In the genomic region with DNA sequence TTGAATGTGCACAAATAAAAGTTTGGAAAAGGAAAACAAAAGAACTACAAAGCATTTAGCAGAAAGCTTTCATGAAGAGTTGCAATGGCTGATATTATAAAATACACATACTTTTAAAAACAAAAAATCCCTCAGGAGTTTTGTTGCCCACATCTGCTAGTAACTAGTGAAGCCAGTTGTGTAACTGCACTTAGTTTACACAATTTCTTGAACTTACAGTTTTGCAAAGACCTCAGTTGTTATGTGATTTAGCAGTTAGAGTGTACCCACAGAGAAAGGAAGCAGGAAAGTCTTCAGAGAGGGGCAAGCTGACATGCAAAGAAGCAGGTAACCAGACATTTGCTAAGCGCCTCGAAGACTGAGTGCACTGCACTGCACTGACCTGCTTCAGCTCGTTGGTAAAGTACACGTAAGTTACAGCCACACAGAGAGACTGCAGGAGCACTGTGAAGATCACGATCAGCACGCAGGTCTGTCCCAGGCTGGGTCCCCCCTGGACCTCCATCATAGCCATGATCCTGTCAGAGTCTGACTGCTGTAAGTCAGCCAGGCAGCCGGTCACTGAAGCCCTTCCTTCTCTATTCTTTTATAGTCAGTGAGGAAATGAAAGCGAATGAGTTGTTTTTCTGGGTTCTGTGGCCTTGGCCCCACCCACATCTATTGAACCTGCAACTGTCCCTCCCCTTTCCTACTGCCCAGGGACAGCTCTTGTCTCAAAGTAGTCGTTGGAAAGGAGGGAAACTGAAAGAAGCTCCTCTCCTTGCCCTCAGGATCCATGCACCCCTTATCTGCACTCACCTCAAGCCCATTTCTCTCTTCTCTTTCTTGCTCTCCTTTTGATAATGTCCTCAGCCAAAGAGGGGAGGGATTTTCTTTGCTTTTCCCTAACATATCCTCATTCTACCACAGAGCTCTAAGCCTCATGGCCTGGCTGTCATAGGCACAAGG, we compare ENCODE assay signal across 1 cellular context.
A peak's percentile ranks its signal among the peaks of the same experiment; 100 is the strongest.
TF ChIP-seq lines count a peak whose summit lies in the region.

A gene (minus strand): TSS at position 560 of the 948 bp plus-strand sequence. CDS start 46 bp downstream, at position 514.

TF ChIP-seq in HepG2, 621 proteins besides CTCF, POLR2A, EP300 and RAD21 (continued from another document and continues in another):
- TF ChIP-seq, protein P1, sequence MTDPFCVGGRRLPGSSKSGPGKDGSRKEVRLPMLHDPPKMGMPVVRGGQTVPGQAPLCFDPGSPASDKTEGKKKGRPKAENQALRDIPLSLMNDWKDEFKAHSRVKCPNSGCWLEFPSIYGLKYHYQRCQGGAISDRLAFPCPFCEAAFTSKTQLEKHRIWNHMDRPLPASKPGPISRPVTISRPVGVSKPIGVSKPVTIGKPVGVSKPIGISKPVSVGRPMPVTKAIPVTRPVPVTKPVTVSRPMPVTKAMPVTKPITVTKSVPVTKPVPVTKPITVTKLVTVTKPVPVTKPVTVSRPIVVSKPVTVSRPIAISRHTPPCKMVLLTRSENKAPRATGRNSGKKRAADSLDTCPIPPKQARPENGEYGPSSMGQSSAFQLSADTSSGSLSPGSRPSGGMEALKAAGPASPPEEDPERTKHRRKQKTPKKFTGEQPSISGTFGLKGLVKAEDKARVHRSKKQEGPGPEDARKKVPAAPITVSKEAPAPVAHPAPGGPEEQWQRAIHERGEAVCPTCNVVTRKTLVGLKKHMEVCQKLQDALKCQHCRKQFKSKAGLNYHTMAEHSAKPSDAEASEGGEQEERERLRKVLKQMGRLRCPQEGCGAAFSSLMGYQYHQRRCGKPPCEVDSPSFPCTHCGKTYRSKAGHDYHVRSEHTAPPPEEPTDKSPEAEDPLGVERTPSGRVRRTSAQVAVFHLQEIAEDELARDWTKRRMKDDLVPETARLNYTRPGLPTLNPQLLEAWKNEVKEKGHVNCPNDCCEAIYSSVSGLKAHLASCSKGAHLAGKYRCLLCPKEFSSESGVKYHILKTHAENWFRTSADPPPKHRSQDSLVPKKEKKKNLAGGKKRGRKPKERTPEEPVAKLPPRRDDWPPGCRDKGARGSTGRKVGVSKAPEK (CRISPR knock-in tag; IDR thresholded peaks at IDR 0.05; ENCODE audit: borderline replicate concordance), result peak; percentile 88; the same call in 1 of the 2 replicates
- no peak for TF ChIP-seq ZMAT3 (CRISPR knock-in tag; conservative IDR thresholded peaks at IDR 0.05)
- peak; percentile 31; the same call in 1 of the 2 replicates for TF ChIP-seq ARHGAP35 (CRISPR knock-in tag; IDR thresholded peaks at IDR 0.05; ENCODE audit: borderline replicate concordance)
- no peak for TF ChIP-seq NFE2L2 (IDR thresholded peaks at IDR 0.05; ENCODE audit: low read length)
- TF ChIP-seq NONO (IDR thresholded peaks at IDR 0.05), result no peak
- 0 out of 2 replicates have a peak, but pooled peaks have one; percentile 38 for TF ChIP-seq NONO (CRISPR knock-in tag; conservative IDR thresholded peaks at IDR 0.05)
- TF ChIP-seq, protein P2, sequence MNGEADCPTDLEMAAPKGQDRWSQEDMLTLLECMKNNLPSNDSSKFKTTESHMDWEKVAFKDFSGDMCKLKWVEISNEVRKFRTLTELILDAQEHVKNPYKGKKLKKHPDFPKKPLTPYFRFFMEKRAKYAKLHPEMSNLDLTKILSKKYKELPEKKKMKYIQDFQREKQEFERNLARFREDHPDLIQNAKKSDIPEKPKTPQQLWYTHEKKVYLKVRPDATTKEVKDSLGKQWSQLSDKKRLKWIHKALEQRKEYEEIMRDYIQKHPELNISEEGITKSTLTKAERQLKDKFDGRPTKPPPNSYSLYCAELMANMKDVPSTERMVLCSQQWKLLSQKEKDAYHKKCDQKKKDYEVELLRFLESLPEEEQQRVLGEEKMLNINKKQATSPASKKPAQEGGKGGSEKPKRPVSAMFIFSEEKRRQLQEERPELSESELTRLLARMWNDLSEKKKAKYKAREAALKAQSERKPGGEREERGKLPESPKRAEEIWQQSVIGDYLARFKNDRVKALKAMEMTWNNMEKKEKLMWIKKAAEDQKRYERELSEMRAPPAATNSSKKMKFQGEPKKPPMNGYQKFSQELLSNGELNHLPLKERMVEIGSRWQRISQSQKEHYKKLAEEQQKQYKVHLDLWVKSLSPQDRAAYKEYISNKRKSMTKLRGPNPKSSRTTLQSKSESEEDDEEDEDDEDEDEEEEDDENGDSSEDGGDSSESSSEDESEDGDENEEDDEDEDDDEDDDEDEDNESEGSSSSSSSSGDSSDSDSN (CRISPR knock-in tag; IDR thresholded peaks at IDR 0.05), result 0 out of 2 replicates have a peak, but pooled peaks have one; percentile 31
- TF ChIP-seq, protein P3, sequence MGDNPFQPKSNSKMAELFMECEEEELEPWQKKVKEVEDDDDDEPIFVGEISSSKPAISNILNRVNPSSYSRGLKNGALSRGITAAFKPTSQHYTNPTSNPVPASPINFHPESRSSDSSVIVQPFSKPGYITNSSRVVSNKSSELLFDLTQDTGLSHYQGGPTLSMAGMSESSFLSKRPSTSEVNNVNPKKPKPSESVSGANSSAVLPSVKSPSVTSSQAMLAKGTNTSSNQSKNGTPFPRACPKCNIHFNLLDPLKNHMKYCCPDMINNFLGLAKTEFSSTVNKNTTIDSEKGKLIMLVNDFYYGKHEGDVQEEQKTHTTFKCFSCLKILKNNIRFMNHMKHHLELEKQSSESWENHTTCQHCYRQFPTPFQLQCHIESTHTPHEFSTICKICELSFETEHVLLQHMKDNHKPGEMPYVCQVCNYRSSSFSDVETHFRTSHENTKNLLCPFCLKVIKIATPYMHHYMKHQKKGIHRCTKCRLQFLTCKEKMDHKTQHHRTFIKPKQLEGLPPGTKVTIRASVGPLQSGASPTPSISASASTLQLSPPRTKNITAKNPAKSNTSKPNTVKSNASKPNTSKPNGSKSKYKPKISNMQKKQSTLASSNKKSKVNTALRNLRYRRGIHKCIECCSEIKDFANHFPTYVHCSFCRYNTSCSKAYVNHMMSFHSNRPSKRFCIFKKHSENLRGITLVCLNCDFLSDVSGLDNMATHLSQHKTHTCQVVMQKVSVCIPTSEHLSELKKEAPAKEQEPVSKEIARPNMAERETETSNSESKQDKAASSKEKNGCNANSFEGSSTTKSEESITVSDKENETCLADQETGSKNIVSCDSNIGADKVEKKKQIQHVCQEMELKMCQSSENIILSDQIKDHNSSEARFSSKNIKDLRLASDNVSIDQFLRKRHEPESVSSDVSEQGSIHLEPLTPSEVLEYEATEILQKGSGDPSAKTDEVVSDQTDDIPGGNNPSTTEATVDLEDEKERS (CRISPR knock-in tag; IDR thresholded peaks at IDR 0.05), result peak; percentile 68; the same call in 1 of the 2 replicates
- 0 out of 2 replicates have a peak, but pooled peaks have one; percentile 30 for TF ChIP-seq ZNF232 (CRISPR knock-in tag; IDR thresholded peaks at IDR 0.05; ENCODE audit: borderline replicate concordance)
- TF ChIP-seq SMAD1 (CRISPR knock-in tag; IDR thresholded peaks at IDR 0.05; ENCODE audit: borderline replicate concordance, low read depth), result 0 out of 2 replicates have a peak, but pooled peaks have one; percentile 30
- TF ChIP-seq, protein P4, sequence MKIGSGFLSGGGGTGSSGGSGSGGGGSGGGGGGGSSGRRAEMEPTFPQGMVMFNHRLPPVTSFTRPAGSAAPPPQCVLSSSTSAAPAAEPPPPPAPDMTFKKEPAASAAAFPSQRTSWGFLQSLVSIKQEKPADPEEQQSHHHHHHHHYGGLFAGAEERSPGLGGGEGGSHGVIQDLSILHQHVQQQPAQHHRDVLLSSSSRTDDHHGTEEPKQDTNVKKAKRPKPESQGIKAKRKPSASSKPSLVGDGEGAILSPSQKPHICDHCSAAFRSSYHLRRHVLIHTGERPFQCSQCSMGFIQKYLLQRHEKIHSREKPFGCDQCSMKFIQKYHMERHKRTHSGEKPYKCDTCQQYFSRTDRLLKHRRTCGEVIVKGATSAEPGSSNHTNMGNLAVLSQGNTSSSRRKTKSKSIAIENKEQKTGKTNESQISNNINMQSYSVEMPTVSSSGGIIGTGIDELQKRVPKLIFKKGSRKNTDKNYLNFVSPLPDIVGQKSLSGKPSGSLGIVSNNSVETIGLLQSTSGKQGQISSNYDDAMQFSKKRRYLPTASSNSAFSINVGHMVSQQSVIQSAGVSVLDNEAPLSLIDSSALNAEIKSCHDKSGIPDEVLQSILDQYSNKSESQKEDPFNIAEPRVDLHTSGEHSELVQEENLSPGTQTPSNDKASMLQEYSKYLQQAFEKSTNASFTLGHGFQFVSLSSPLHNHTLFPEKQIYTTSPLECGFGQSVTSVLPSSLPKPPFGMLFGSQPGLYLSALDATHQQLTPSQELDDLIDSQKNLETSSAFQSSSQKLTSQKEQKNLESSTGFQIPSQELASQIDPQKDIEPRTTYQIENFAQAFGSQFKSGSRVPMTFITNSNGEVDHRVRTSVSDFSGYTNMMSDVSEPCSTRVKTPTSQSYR (CRISPR knock-in tag; IDR thresholded peaks at IDR 0.05; ENCODE audit: borderline replicate concordance), result no peak
- TF ChIP-seq ZNF205 (CRISPR knock-in tag; IDR thresholded peaks at IDR 0.05), result no peak
- TF ChIP-seq TARDBP (CRISPR knock-in tag; IDR thresholded peaks at IDR 0.05), result peak; percentile 59; the same call in 1 of the 2 replicates
- TF ChIP-seq ZC3H4 (CRISPR knock-in tag; IDR thresholded peaks at IDR 0.05; ENCODE audit: borderline replicate concordance), result no peak
- peak; percentile 52; the same call in 1 of the 2 replicates for TF ChIP-seq KMT2B (CRISPR knock-in tag; IDR thresholded peaks at IDR 0.05)
- TF ChIP-seq AGO2 (optimal IDR thresholded peaks at IDR 0.05; ENCODE audit: low read depth, low read length), result no peak
- no peak for TF ChIP-seq JUNB (CRISPR knock-in tag; IDR thresholded peaks at IDR 0.05; ENCODE audit: borderline replicate concordance)
- TF ChIP-seq ZKSCAN8 (CRISPR knock-in tag; IDR thresholded peaks at IDR 0.05; ENCODE audit: borderline replicate concordance), result peak; percentile 61; the same call in 1 of the 2 replicates
- TF ChIP-seq SOX6 (IDR thresholded peaks at IDR 0.05), result no peak
- peak; percentile 65 for TF ChIP-seq SOX6 (CRISPR knock-in tag; IDR thresholded peaks at IDR 0.05)
- TF ChIP-seq RELA (CRISPR knock-in tag; IDR thresholded peaks at IDR 0.05), result 0 out of 2 replicates have a peak, but pooled peaks have one; percentile 38
- peak; percentile 54; the same call in 1 of the 2 replicates for TF ChIP-seq ZSCAN21 (CRISPR knock-in tag; IDR thresholded peaks at IDR 0.05; ENCODE audit: borderline replicate concordance)
- TF ChIP-seq ZNF788 (CRISPR knock-in tag; IDR thresholded peaks at IDR 0.05; ENCODE audit: borderline replicate concordance), result peak; percentile 46; the same call in 1 of the 2 replicates
- 0 out of 2 replicates have a peak, but pooled peaks have one; percentile 21 for TF ChIP-seq GABPB1 (CRISPR knock-in tag; IDR thresholded peaks at IDR 0.05)
- no peak for TF ChIP-seq JDP2 (CRISPR knock-in tag; IDR thresholded peaks at IDR 0.05; ENCODE audit: borderline replicate concordance)
- TF ChIP-seq, protein P5, sequence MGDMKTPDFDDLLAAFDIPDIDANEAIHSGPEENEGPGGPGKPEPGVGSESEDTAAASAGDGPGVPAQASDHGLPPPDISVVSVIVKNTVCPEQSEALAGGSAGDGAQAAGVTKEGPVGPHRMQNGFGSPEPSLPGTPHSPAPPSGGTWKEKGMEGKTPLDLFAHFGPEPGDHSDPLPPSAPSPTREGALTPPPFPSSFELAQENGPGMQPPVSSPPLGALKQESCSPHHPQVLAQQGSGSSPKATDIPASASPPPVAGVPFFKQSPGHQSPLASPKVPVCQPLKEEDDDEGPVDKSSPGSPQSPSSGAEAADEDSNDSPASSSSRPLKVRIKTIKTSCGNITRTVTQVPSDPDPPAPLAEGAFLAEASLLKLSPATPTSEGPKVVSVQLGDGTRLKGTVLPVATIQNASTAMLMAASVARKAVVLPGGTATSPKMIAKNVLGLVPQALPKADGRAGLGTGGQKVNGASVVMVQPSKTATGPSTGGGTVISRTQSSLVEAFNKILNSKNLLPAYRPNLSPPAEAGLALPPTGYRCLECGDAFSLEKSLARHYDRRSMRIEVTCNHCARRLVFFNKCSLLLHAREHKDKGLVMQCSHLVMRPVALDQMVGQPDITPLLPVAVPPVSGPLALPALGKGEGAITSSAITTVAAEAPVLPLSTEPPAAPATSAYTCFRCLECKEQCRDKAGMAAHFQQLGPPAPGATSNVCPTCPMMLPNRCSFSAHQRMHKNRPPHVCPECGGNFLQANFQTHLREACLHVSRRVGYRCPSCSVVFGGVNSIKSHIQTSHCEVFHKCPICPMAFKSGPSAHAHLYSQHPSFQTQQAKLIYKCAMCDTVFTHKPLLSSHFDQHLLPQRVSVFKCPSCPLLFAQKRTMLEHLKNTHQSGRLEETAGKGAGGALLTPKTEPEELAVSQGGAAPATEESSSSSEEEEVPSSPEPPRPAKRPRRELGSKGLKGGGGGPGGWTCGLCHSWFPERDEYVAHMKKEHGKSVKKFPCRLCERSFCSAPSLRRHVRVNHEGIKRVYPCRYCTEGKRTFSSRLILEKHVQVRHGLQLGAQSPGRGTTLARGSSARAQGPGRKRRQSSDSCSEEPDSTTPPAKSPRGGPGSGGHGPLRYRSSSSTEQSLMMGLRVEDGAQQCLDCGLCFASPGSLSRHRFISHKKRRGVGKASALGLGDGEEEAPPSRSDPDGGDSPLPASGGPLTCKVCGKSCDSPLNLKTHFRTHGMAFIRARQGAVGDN (CRISPR knock-in tag; IDR thresholded peaks at IDR 0.05), result peak; percentile 78
- TF ChIP-seq, protein P6, sequence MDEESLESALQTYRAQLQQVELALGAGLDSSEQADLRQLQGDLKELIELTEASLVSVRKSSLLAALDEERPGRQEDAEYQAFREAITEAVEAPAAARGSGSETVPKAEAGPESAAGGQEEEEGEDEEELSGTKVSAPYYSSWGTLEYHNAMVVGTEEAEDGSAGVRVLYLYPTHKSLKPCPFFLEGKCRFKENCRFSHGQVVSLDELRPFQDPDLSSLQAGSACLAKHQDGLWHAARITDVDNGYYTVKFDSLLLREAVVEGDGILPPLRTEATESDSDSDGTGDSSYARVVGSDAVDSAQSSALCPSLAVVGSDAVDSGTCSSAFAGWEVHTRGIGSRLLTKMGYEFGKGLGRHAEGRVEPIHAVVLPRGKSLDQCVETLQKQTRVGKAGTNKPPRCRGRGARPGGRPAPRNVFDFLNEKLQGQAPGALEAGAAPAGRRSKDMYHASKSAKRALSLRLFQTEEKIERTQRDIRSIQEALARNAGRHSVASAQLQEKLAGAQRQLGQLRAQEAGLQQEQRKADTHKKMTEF (CRISPR knock-in tag; IDR thresholded peaks at IDR 0.05), result 0 out of 2 replicates have a peak, but pooled peaks have one; percentile 30
- peak; percentile 76 for TF ChIP-seq ZNF768 (CRISPR knock-in tag; IDR thresholded peaks at IDR 0.05)
